ENCODE assay signal across 8 cellular contexts in genomic region chr20:32206383-32207210, GRCh38. TPM values are rescaled to one million over a fixed set of nuclear protein-coding genes. Genes with fewer than 3 reads are reported as not detected.
DNase-seq lines count a peak whose midpoint lies in the region; ATAC-seq lines count a peak whose summit lies in the region.

No MANE protein-coding gene starts in this region.

- H3K36me3 ChIP-seq in BLaER1 = peaks cover 55% of the 10 kb centered on the region
- H3K36me3 ChIP-seq in muscle layer of duodenum (ENCODE audit: control insufficient read depth in 1 of 2, insufficient read depth in 2 of 2, low read length in 2 of 2) = peaks cover 2 to 3% of the 10 kb centered on the region in 2 donors

- H3K9ac ChIP-seq in BLaER1 = peak overlapping the region; percentile 99

- H3K9me3 ChIP-seq in BLaER1 (no peaks in the 10 kb centered on the region), muscle layer of duodenum (ENCODE audit: control insufficient read depth in 1 of 2, low read length in 2 of 2) (no peaks in the 10 kb centered on the region)

- H3K4me3 ChIP-seq in BLaER1 (peak overlapping the region; percentile 98), muscle layer of duodenum (ENCODE audit: low read depth in 1 of 2, low read length in 2 of 2) (peak overlapping the region; percentile 90 to 91)

- H3K4me1 ChIP-seq in BLaER1 = peaks cover 59% of the 10 kb centered on the region
- peaks cover 28 to 57% of the 10 kb centered on the region in 2 donors for H3K4me1 ChIP-seq in muscle layer of duodenum (ENCODE audit: control insufficient read depth in 1 of 2, insufficient read depth in 2 of 2, low read length in 2 of 2)

- H3K4me2 ChIP-seq in BLaER1 = peak overlapping the region; percentile 100

- no peaks in the 10 kb centered on the region for H3K27me3 ChIP-seq in BLaER1
- H3K27me3 ChIP-seq in muscle layer of duodenum (ENCODE audit: low read depth, low read length) = no peaks in the 10 kb centered on the region

- H4K20me1 ChIP-seq in BLaER1 = peaks cover 57% of the 10 kb centered on the region

- peak; percentile 29 for DNase-seq in NCI-H69 (lab: John Stamatoyannopoulos, UW)
- DNase-seq in cerebellum (ENCODE audit: low spot score) = peak; percentile 21

- no peak for ATAC-seq in HG03196 (IDR thresholded peaks at IDR 0.05; ENCODE audit: unreplicated experiment)
- no peak for ATAC-seq in GM18858 (IDR thresholded peaks at IDR 0.05; ENCODE audit: unreplicated experiment)
- ATAC-seq in GM19467 (IDR thresholded peaks at IDR 0.05; ENCODE audit: unreplicated experiment) = no peak
- no peak for ATAC-seq in GM21786 (IDR thresholded peaks at IDR 0.05; ENCODE audit: unreplicated experiment)

- peak overlapping the region; percentile 97 for H3K27ac ChIP-seq in BLaER1
- H3K27ac ChIP-seq in muscle layer of duodenum (ENCODE audit: low read length) = peak overlapping the region; percentile 73

RNA-seq across cellular contexts. Expression of gene PLAGL2, which starts 0.9 kb away (rescaled TPM):
- total RNA-seq in cerebellum = 3.5 TPM

RNA-seq across cellular contexts. Expression of gene POFUT1, which starts 1.1 kb away (rescaled TPM):
- 17.1 TPM for total RNA-seq in cerebellum
